7 cellular contexts compared by ENCODE assay signal in genomic region chr5:76256116-76256889, GRCh38.
DNase-seq lines count a peak whose midpoint lies in the region; ATAC-seq and TF ChIP-seq lines count a peak whose summit lies in the region.

No MANE protein-coding gene starts in this region.

- ATAC-seq in HG02678 (IDR thresholded peaks at IDR 0.05; ENCODE audit: unreplicated experiment) (peak; percentile 79), left lobe of liver (peak; percentile 100)

- no peaks in the 10 kb centered on the region for H3K36me3 Mint-ChIP-seq in chondrocyte (ENCODE audit: low read depth)

- H3K4me1 Mint-ChIP-seq in chondrocyte (ENCODE audit: low read depth) = peaks cover 6% of the 10 kb centered on the region

- H3K4me3 Mint-ChIP-seq in chondrocyte (ENCODE audit: unreplicated experiment) = no peak overlapping the region

- TF ChIP-seq CTCF in GM12873 (IDR thresholded peaks at IDR 0.05; ENCODE audit: insufficient read depth, low read depth, low read length, missing control alignments) (peak; percentile 88), chondrocyte (IDR thresholded peaks at IDR 0.05) (peak; percentile 87)

- peaks cover 10% of the 10 kb centered on the region for H3K27me3 Mint-ChIP-seq in chondrocyte (ENCODE audit: low read depth)

- H3K27ac Mint-ChIP-seq in chondrocyte (ENCODE audit: unreplicated experiment) = no peak overlapping the region

- DNase-seq in NCI-H2196 treated with DMSO at 0.1 percent for 48 hours (lab: John Stamatoyannopoulos, UW; ENCODE audit: unreplicated experiment) = peak; percentile 5
- peak in 3 of 4 experiments; percentile 14 to 16 (median 15) for DNase-seq in activated CD4-positive, CD25-positive, alpha-beta regulatory T cell (lab: John Stamatoyannopoulos, UW)
- DNase-seq in chondrocyte (ENCODE audit: low spot score) = no peak
- peak; percentile 57 for DNase-seq in left lobe of liver (ENCODE audit: low spot score)
- DNase-seq in stimulated activated CD4-positive, alpha-beta T cell treated with anti-CD3 and anti-CD28 coated beads, TNF-alpha, amount 100 ng/mL, for 48 hours (ENCODE audit: low read depth in 3 of 3) = peak; percentile 27 to 50 (median 29)

- H3K9me3 Mint-ChIP-seq in chondrocyte (ENCODE audit: low read depth) = peaks cover 4% of the 10 kb centered on the region
